ENCODE assay signal across 9 cellular contexts in the genomic region with DNA sequence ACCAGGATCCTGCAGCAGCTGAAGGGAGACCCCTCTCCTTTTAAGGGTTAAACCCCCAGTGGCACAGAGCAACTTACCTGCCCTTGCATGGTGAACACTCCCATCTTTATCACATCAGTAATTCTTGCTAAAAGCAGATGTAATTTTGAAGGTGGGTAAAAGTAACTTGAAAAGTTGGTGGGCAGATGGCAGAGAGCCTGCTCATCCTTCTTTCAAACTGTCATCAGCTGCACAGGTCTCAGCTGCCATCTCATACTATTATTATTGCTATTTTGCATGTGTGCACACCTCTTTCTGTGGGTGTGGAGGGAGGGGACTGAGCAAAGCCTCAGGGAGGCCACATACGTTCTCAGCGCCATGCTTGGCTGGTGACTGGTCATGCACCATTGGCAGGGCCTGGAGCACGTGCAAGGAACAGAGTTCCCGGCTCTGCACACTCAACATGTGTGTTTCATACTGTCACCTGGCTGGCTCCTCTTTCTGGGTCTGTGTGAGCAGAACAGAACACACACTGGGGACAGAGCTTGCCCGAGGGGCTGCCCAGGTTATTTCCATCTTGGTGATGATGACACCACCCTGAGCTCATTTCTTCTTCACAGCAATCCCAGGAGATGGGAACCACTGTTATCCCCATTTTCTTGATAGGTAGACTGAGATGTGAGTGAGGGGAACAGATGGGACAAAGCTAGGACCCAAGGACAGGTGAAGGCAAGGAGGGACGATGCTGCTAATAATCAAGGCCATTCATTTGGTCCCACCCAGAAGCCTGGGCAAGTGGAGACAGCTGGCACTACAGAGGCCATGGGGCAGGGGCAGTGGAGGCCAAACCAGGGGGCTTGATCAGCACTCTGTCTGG.
A peak's percentile ranks its signal among the peaks of the same experiment; 100 is the strongest.
DNase-seq lines count a peak whose midpoint lies in the region; ATAC-seq and TF ChIP-seq lines count a peak whose summit lies in the region.
"Had no signal": no experiment of that assay in that cellular context is flagged by ENCODE, and none has a peak within 500 bp of the region (broad histone marks: within the 10 kb centered on the region; RNA-seq: fewer than 3 reads in every experiment).

No MANE protein-coding gene starts in this region.

- intact Hi-C loops in cardiac septum (cut with DNase I) (no loop called here), Right ventricle myocardium inferior (cut with DNase I) (loop anchor here (5.0 kb wide), 1 partner anchor 71 kb away; no protein-coding TSS in a partner anchor)

- TF ChIP-seq EP300 in Ishikawa (IDR thresholded peaks at IDR 0.05; ENCODE audit: borderline replicate concordance) = no peak

- ATAC-seq in Right ventricle myocardium inferior = no peak
- ATAC-seq in HG02642 (IDR thresholded peaks at IDR 0.05; ENCODE audit: poor library complexity, unreplicated experiment) = peak; percentile 81

- DNase-seq in cardiac septum (ENCODE audit: low spot score) (peak; percentile 41), Right ventricle myocardium inferior (ENCODE audit: missing footprints) (no peak), NCI-H82 treated with DMSO at 0.1 percent for 48 hours (lab: John Stamatoyannopoulos, UW; ENCODE audit: unreplicated experiment) (no peak), NCI-H748 treated with DMSO at 0.1 percent for 48 hours (lab: John Stamatoyannopoulos, UW) (no peak), NCI-H446 (lab: John Stamatoyannopoulos, UW) (no peak)
- no peak for DNase-seq in stimulated activated CD4-positive, alpha-beta T cell treated with anti-CD3 and anti-CD28 coated beads, Interleukin-4, amount 100 ng/mL, for 4 hours
- DNase-seq: activated gamma-delta T cell treated with Interleukin-2 at 50 U/mL for 16 hours had no signal

- no peak for TF ChIP-seq RAD21 in Ishikawa (IDR thresholded peaks at IDR 0.05; ENCODE audit: low read depth)

TF ChIP-seq in Ishikawa, 13 proteins besides CTCF, POLR2A, EP300 and RAD21:
- no peak for TF ChIP-seq ZBTB7A (IDR thresholded peaks at IDR 0.05; ENCODE audit: low read depth)
- TF ChIP-seq, protein P1, sequence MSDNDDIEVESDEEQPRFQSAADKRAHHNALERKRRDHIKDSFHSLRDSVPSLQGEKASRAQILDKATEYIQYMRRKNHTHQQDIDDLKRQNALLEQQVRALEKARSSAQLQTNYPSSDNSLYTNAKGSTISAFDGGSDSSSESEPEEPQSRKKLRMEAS (IDR thresholded peaks at IDR 0.05) = peak; percentile 68
TF ChIP-seq in Ishikawa: peak in this region for 1.
